Comparison of ENCODE assay signal across 2 cellular contexts in the genomic region with DNA sequence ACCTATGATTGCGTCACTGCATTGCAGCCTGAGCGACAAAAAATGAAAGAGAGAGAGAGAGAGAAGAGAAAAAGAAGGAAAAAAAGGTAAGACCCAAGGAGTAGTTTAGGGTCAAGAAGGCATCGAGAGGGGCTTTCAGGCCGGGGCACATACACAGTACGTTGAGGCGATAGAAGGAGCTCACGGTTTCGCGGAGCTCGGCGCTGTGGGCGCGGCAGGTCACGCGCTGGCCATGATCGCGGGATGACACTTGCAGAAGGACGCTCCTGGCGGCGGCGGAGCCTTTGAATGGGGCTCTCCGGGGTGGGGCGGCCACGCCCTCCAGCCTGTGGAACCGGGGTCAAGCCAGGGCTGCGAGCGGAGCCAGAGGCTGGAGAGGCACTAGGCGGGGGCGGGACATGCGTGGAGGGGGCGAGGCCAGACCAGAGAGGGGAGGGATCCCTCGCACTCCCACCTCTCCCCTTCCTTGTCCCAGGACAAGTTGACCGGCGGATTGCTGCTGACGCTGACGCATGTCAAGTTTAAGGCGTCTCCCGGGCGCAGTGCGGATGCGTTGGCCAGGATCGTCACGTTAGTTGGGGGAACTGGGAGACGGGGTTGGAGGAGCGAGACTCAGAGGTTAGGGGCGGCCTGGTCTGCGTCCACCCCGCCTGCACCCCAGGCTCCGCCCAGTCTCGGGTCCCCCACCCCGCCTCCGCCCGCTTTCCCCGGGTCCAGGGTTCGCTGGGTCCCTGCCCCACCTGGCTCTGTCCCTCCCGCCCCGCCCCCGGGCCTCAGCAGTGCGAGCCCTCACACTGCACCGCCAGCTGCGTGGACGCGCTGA.
TF ChIP-seq lines count a peak whose summit lies in the region.

No MANE protein-coding gene starts in this region.

TF ChIP-seq in WTC11, 78 proteins besides CTCF, POLR2A, EP300 and RAD21:
- TF ChIP-seq SP1 (CRISPR knock-in tag; conservative IDR thresholded peaks at IDR 0.05) = 0 out of 2 replicates have a peak, but pooled peaks have one; percentile 33
- TF ChIP-seq, protein P1, sequence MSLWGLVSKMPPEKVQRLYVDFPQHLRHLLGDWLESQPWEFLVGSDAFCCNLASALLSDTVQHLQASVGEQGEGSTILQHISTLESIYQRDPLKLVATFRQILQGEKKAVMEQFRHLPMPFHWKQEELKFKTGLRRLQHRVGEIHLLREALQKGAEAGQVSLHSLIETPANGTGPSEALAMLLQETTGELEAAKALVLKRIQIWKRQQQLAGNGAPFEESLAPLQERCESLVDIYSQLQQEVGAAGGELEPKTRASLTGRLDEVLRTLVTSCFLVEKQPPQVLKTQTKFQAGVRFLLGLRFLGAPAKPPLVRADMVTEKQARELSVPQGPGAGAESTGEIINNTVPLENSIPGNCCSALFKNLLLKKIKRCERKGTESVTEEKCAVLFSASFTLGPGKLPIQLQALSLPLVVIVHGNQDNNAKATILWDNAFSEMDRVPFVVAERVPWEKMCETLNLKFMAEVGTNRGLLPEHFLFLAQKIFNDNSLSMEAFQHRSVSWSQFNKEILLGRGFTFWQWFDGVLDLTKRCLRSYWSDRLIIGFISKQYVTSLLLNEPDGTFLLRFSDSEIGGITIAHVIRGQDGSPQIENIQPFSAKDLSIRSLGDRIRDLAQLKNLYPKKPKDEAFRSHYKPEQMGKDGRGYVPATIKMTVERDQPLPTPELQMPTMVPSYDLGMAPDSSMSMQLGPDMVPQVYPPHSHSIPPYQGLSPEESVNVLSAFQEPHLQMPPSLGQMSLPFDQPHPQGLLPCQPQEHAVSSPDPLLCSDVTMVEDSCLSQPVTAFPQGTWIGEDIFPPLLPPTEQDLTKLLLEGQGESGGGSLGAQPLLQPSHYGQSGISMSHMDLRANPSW (CRISPR knock-in tag; conservative IDR thresholded peaks at IDR 0.05; ENCODE audit: low read depth) = no peak
TF ChIP-seq in WTC11: peak in this region for 1.

TF ChIP-seq in HepG2, 621 proteins besides CTCF, POLR2A, EP300 and RAD21 (continues in another document):
- TF ChIP-seq AKAP8 (CRISPR knock-in tag; IDR thresholded peaks at IDR 0.05) (no peak), ZIK1 (CRISPR knock-in tag; IDR thresholded peaks at IDR 0.05; ENCODE audit: borderline replicate concordance, low read depth) (no peak), MTA1 (CRISPR knock-in tag; IDR thresholded peaks at IDR 0.05; ENCODE audit: borderline replicate concordance) (peak; percentile 78; the same call in 1 of the 2 replicates), POLR2AphosphoS5 (IDR thresholded peaks at IDR 0.05; ENCODE audit: low read depth, low read length) (no peak), CENPX (CRISPR knock-in tag; IDR thresholded peaks at IDR 0.05) (no peak), KAT8 (CRISPR knock-in tag; IDR thresholded peaks at IDR 0.05) (no peak), RBM39 (IDR thresholded peaks at IDR 0.05; ENCODE audit: low read depth, low read length, poor library complexity, severe bottlenecking) (no peak), SP5 (CRISPR knock-in tag; IDR thresholded peaks at IDR 0.05; ENCODE audit: borderline replicate concordance, low read depth) (peak; percentile 91), ZSCAN20 (CRISPR knock-in tag; IDR thresholded peaks at IDR 0.05; ENCODE audit: borderline replicate concordance) (no peak), PHF20 (CRISPR knock-in tag; IDR thresholded peaks at IDR 0.05) (no peak), TBX3 (IDR thresholded peaks at IDR 0.05; ENCODE audit: borderline replicate concordance) (no peak), ZNF232 (CRISPR knock-in tag; IDR thresholded peaks at IDR 0.05; ENCODE audit: borderline replicate concordance) (no peak), TBL1XR1 (IDR thresholded peaks at IDR 0.05; ENCODE audit: borderline replicate concordance, low read length, partially characterized antibody) (peak; percentile 21), GLI4 (CRISPR knock-in tag; IDR thresholded peaks at IDR 0.05; ENCODE audit: borderline replicate concordance) (no peak), ZNF101 (CRISPR knock-in tag; IDR thresholded peaks at IDR 0.05; ENCODE audit: borderline replicate concordance, low read depth) (no peak), ELF3 (CRISPR knock-in tag; IDR thresholded peaks at IDR 0.05) (no peak), ZNF790 (CRISPR knock-in tag; IDR thresholded peaks at IDR 0.05; ENCODE audit: borderline replicate concordance) (no peak), FOXA1 (IDR thresholded peaks at IDR 0.05) (no peak), FOXA1 (CRISPR knock-in tag; IDR thresholded peaks at IDR 0.05) (0 out of 2 replicates have a peak, but pooled peaks have one; percentile 2), ISX (CRISPR knock-in tag; conservative IDR thresholded peaks at IDR 0.05) (no peak), SMARCC2 (IDR thresholded peaks at IDR 0.05) (no peak), ELF1 (CRISPR knock-in tag; IDR thresholded peaks at IDR 0.05) (no peak), ZNF326 (CRISPR knock-in tag; IDR thresholded peaks at IDR 0.05; ENCODE audit: borderline replicate concordance) (no peak), NCOA5 (CRISPR knock-in tag; IDR thresholded peaks at IDR 0.05) (no peak), ZNF556 (CRISPR knock-in tag; IDR thresholded peaks at IDR 0.05; ENCODE audit: borderline replicate concordance) (0 out of 2 replicates have a peak, but pooled peaks have one; percentile 51), HIVEP1 (CRISPR knock-in tag; IDR thresholded peaks at IDR 0.05) (no peak), ZNF335 (CRISPR knock-in tag; IDR thresholded peaks at IDR 0.05) (no peak), ZNF282 (IDR thresholded peaks at IDR 0.05; ENCODE audit: partially characterized antibody) (no peak), MIER2 (CRISPR knock-in tag; IDR thresholded peaks at IDR 0.05) (no peak), DPF2 (CRISPR knock-in tag; IDR thresholded peaks at IDR 0.05; ENCODE audit: borderline replicate concordance, low read depth) (no peak), SRSF4 (IDR thresholded peaks at IDR 0.05; ENCODE audit: low read depth, low read length, poor library complexity, severe bottlenecking) (no peak), ZNF225 (CRISPR knock-in tag; IDR thresholded peaks at IDR 0.05) (no peak), ZNF746 (CRISPR knock-in tag; IDR thresholded peaks at IDR 0.05) (no peak), PHF8 (CRISPR knock-in tag; IDR thresholded peaks at IDR 0.05) (no peak; the same call in 1 of the 2 replicates), GABPB1 (CRISPR knock-in tag; IDR thresholded peaks at IDR 0.05) (peak; percentile 42; the same call in 1 of the 2 replicates), ZNF619 (CRISPR knock-in tag; IDR thresholded peaks at IDR 0.05) (no peak), MYC (CRISPR knock-in tag; IDR thresholded peaks at IDR 0.05; ENCODE audit: borderline replicate concordance) (no peak), HNRNPLL (IDR thresholded peaks at IDR 0.05; ENCODE audit: low read depth, low read length, poor library complexity, severe bottlenecking) (peak; percentile 69), HHEX (CRISPR knock-in tag; IDR thresholded peaks at IDR 0.05) (no peak), REL (CRISPR knock-in tag; conservative IDR thresholded peaks at IDR 0.05) (no peak)
- TF ChIP-seq, protein P2, sequence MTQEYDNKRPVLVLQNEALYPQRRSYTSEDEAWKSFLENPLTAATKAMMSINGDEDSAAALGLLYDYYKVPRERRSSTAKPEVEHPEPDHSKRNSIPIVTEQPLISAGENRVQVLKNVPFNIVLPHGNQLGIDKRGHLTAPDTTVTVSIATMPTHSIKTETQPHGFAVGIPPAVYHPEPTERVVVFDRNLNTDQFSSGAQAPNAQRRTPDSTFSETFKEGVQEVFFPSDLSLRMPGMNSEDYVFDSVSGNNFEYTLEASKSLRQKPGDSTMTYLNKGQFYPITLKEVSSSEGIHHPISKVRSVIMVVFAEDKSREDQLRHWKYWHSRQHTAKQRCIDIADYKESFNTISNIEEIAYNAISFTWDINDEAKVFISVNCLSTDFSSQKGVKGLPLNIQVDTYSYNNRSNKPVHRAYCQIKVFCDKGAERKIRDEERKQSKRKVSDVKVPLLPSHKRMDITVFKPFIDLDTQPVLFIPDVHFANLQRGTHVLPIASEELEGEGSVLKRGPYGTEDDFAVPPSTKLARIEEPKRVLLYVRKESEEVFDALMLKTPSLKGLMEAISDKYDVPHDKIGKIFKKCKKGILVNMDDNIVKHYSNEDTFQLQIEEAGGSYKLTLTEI (CRISPR knock-in tag; conservative IDR thresholded peaks at IDR 0.05) = no peak
- TF ChIP-seq, protein P3, sequence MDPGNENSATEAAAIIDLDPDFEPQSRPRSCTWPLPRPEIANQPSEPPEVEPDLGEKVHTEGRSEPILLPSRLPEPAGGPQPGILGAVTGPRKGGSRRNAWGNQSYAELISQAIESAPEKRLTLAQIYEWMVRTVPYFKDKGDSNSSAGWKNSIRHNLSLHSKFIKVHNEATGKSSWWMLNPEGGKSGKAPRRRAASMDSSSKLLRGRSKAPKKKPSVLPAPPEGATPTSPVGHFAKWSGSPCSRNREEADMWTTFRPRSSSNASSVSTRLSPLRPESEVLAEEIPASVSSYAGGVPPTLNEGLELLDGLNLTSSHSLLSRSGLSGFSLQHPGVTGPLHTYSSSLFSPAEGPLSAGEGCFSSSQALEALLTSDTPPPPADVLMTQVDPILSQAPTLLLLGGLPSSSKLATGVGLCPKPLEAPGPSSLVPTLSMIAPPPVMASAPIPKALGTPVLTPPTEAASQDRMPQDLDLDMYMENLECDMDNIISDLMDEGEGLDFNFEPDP (CRISPR knock-in tag; conservative IDR thresholded peaks at IDR 0.05) = no peak
- TF ChIP-seq, protein P4, sequence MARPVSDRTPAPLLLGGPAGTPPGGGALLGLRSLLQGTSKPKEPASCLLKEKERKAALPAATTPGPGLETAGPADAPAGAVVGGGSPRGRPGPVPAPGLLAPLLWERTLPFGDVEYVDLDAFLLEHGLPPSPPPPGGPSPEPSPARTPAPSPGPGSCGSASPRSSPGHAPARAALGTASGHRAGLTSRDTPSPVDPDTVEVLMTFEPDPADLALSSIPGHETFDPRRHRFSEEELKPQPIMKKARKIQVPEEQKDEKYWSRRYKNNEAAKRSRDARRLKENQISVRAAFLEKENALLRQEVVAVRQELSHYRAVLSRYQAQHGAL (CRISPR knock-in tag; IDR thresholded peaks at IDR 0.05; ENCODE audit: not compliant biosample characterization) = no peak
- TF ChIP-seq, protein P5, sequence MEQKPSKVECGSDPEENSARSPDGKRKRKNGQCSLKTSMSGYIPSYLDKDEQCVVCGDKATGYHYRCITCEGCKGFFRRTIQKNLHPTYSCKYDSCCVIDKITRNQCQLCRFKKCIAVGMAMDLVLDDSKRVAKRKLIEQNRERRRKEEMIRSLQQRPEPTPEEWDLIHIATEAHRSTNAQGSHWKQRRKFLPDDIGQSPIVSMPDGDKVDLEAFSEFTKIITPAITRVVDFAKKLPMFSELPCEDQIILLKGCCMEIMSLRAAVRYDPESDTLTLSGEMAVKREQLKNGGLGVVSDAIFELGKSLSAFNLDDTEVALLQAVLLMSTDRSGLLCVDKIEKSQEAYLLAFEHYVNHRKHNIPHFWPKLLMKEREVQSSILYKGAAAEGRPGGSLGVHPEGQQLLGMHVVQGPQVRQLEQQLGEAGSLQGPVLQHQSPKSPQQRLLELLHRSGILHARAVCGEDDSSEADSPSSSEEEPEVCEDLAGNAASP (CRISPR knock-in tag; IDR thresholded peaks at IDR 0.05; ENCODE audit: borderline replicate concordance) = peak; percentile 89; the same call in 1 of the 2 replicates
- TF ChIP-seq, protein P6, sequence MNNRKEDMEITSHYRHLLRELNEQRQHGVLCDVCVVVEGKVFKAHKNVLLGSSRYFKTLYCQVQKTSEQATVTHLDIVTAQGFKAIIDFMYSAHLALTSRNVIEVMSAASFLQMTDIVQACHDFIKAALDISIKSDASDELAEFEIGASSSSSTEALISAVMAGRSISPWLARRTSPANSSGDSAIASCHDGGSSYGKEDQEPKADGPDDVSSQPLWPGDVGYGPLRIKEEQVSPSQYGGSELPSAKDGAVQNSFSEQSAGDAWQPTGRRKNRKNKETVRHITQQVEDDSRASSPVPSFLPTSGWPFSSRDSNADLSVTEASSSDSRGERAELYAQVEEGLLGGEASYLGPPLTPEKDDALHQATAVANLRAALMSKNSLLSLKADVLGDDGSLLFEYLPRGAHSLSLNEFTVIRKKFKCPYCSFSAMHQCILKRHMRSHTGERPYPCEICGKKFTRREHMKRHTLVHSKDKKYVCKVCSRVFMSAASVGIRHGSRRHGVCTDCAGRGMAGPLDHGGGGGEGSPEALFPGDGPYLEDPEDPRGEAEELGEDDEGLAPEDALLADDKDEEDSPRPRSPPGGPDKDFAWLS (CRISPR knock-in tag; IDR thresholded peaks at IDR 0.05; ENCODE audit: borderline replicate concordance) = 0 out of 2 replicates have a peak, but pooled peaks have one; percentile 61
- TF ChIP-seq, protein P7, sequence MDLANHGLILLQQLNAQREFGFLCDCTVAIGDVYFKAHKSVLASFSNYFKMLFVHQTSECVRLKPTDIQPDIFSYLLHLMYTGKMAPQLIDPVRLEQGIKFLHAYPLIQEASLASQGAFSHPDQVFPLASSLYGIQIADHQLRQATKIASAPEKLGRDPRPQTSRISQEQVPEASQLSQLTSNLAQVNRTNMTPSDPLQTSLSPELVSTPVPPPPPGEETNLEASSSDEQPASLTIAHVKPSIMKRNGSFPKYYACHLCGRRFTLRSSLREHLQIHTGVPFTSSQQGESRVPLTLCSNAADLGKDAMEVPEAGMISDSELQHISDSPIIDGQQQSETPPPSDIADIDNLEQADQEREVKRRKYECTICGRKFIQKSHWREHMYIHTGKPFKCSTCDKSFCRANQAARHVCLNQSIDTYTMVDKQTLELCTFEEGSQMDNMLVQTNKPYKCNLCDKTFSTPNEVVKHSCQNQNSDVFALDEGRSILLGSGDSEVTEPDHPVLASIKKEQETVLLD (CRISPR knock-in tag; IDR thresholded peaks at IDR 0.05; ENCODE audit: low read depth) = 0 out of 2 replicates have a peak, but pooled peaks have one; percentile 28
- TF ChIP-seq, protein P8, sequence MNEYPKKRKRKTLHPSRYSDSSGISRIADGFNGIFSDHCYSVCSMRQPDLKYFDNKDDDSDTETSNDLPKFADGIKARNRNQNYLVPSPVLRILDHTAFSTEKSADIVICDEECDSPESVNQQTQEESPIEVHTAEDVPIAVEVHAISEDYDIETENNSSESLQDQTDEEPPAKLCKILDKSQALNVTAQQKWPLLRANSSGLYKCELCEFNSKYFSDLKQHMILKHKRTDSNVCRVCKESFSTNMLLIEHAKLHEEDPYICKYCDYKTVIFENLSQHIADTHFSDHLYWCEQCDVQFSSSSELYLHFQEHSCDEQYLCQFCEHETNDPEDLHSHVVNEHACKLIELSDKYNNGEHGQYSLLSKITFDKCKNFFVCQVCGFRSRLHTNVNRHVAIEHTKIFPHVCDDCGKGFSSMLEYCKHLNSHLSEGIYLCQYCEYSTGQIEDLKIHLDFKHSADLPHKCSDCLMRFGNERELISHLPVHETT (CRISPR knock-in tag; conservative IDR thresholded peaks at IDR 0.05) = no peak
